In the genomic region with DNA sequence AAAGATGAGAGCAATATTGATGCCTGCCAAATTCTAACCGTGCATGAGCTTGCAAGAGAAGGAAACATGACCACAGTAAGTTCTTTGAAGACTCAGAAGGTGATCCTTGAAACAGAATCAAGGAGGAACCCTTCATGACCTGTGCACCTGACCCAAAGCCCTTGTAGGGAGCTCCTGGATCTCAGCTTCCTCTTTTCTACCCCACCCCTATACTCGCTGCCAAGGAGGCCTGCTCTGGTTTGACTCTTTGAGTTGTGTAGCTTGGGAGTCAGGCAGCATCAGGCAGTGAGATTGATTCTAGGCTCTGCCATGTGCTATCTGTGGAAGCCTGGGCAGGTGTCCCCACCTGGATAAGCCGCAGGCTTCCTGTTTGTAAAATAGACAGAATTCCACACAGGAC, we compare ENCODE assay signal across 17 cellular contexts.
"Had no signal": no experiment of that assay in that cellular context is flagged by ENCODE, and none has a peak within 500 bp of the region (broad histone marks: within the 10 kb centered on the region; RNA-seq: fewer than 3 reads in every experiment).

No MANE protein-coding gene starts in this region.

- H3K4me3 ChIP-seq: gastrocnemius medialis, heart left ventricle, lower lobe of right lung, sigmoid colon, tibial nerve, uterus had no signal

- H3K36me3 ChIP-seq: gastrocnemius medialis, uterus had no signal

- H3K27ac Mint-ChIP-seq: activated CD4-positive, alpha-beta T cell treated with anti-CD3 and anti-CD28 coated beads, Interleukin-2, amount 10 ng/mL, durations not matched to agents 24 days and 14 days; activated naive CD4-positive, alpha-beta T cell treated with anti-CD3 and anti-CD28 coated beads, Interleukin-2, amount 50 U/mL, for 72 hours; activated T-cell treated with anti-CD3 and anti-CD28 coated beads, Interleukin-2, amount 50 U/mL, for 72 hours; immature natural killer cell; mesothelial cell of epicardium had no signal

- H3K9me3 ChIP-seq: gastrocnemius medialis, heart left ventricle, lower lobe of right lung, sigmoid colon, tibial nerve, uterus had no signal

- H3K9me3 Mint-ChIP-seq: activated CD4-positive, alpha-beta T cell treated with anti-CD3 and anti-CD28 coated beads, Interleukin-2, amount 10 ng/mL, durations not matched to agents 24 days and 14 days; activated naive CD4-positive, alpha-beta T cell treated with anti-CD3 and anti-CD28 coated beads, Interleukin-2, amount 50 U/mL, for 72 hours; activated T-cell treated with anti-CD3 and anti-CD28 coated beads, Interleukin-2, amount 50 U/mL, for 72 hours; immature natural killer cell; mesothelial cell of epicardium; neural crest cell had no signal

- H3K36me3 Mint-ChIP-seq: activated naive CD4-positive, alpha-beta T cell treated with anti-CD3 and anti-CD28 coated beads, Interleukin-2, amount 50 U/mL, for 72 hours; immature natural killer cell had no signal

- H3K27me3 ChIP-seq: gastrocnemius medialis, heart left ventricle, sigmoid colon, tibial nerve, uterus had no signal

- H3K4me1 Mint-ChIP-seq: activated CD4-positive, alpha-beta T cell treated with anti-CD3 and anti-CD28 coated beads, Interleukin-2, amount 10 ng/mL, durations not matched to agents 24 days and 14 days; immature natural killer cell; mesothelial cell of epicardium; neural crest cell had no signal

- ATAC-seq: activated naive CD4-positive, alpha-beta T cell treated with anti-CD3 and anti-CD28 coated beads, Interleukin-2, amount 50 U/mL, for 72 hours; activated T-cell treated with anti-CD3 and anti-CD28 coated beads, Interleukin-2, amount 50 U/mL, for 72 hours; gastrocnemius medialis; lower lobe of right lung had no signal

- H3K27ac ChIP-seq: gastrocnemius medialis, heart left ventricle, lower lobe of right lung, sigmoid colon, tibial nerve, uterus had no signal

- H3K4me3 Mint-ChIP-seq: activated CD4-positive, alpha-beta T cell treated with anti-CD3 and anti-CD28 coated beads, Interleukin-2, amount 10 ng/mL, durations not matched to agents 24 days and 14 days; activated T-cell treated with anti-CD3 and anti-CD28 coated beads, Interleukin-2, amount 50 U/mL, for 72 hours; immature natural killer cell; mesothelial cell of epicardium; neural crest cell had no signal

- DNase-seq: activated CD4-positive, alpha-beta T cell treated with anti-CD3 and anti-CD28 coated beads, Interleukin-2, amount 10 ng/mL, durations not matched to agents 24 days and 14 days; activated CD4-positive, CD25-positive, alpha-beta regulatory T cell; activated CD8-positive, alpha-beta memory T cell treated with anti-CD3 and anti-CD28 coated beads, Interleukin-2, amount 50 U/mL, for 48 hours; activated gamma-delta T cell; activated T-cell treated with anti-CD3 and anti-CD28 coated beads, Interleukin-2, amount 50 U/mL, for 72 hours; erythroblast; gastrocnemius medialis; heart left ventricle; immature natural killer cell; lower lobe of right lung; sigmoid colon; stimulated activated CD4-positive, alpha-beta T cell treated with anti-CD3 and anti-CD28 coated beads, Interleukin-2, amount 100 ng/mL, for 24 hours; uterus had no signal

- H3K4me1 ChIP-seq: gastrocnemius medialis, lower lobe of right lung, sigmoid colon, tibial nerve, uterus had no signal
